8 cellular contexts compared by ENCODE assay signal in genomic region chr5:178120661-178121357, GRCh38. TPM values are rescaled to one million over a fixed set of nuclear protein-coding genes. Genes with fewer than 3 reads are reported as not detected.
A peak's percentile ranks its signal among the peaks of the same experiment; 100 is the strongest.
DNase-seq lines count a peak whose midpoint lies in the region; ATAC-seq lines count a peak whose summit lies in the region.

No MANE protein-coding gene starts in this region.

- H3K27ac Mint-ChIP-seq in CD8-positive, alpha-beta memory T cell = peak overlapping the region in 5 of 8 donors; percentile 50 to 81 (median 68)
- H3K27ac Mint-ChIP-seq in naive B cell = peak overlapping the region; percentile 66 to 97 (median 90)

- CTCF ChIA-PET in CD8-positive, alpha-beta memory T cell (lab: Charles Lee) = interaction anchor here (0.9 to 4.4 kb wide), 21 partner anchors 9 to 87 kb away, joined by 3 to 46 read pairs (median 7); partner anchors contain the start of gene NHP2

- H3K4me3 Mint-ChIP-seq in CD8-positive, alpha-beta memory T cell = peak overlapping the region in 6 of 7 donors; percentile 26 to 83 (median 44)
- peak overlapping the region; percentile 47 to 89 (median 76) for H3K4me3 Mint-ChIP-seq in naive B cell

- peaks cover 19 to 45% (median 23%) of the 10 kb centered on the region in 3 donors for H3K4me1 Mint-ChIP-seq in CD8-positive, alpha-beta memory T cell
- peaks cover 41 to 80% (median 56%) of the 10 kb centered on the region in 3 donors for H3K4me1 Mint-ChIP-seq in naive B cell

- H3K36me3 Mint-ChIP-seq in CD8-positive, alpha-beta memory T cell = peaks cover 0 to 3% (median 0%) of the 10 kb centered on the region in 3 donors
- no peaks in the 10 kb centered on the region for H3K36me3 Mint-ChIP-seq in naive B cell

- no peaks in the 10 kb centered on the region for H3K9me3 ChIP-seq in CD8-positive, alpha-beta memory T cell (ENCODE audit: low read length)

- H3K9me3 Mint-ChIP-seq in CD8-positive, alpha-beta memory T cell = no peaks in the 10 kb centered on the region
- H3K9me3 Mint-ChIP-seq in naive B cell = no peaks in the 10 kb centered on the region

- peak; percentile 65 to 93 (median 78) for DNase-seq in CD8-positive, alpha-beta memory T cell
- peak; percentile 73 to 93 for DNase-seq in NCI-H526 (lab: John Stamatoyannopoulos, UW)
- peak; percentile 77 to 81 for DNase-seq in activated CD4-positive, alpha-beta T cell treated with anti-CD3 and anti-CD28 coated beads, Interleukin-2, amount 50 U/mL, for 4 hours
- peak; percentile 71 for DNase-seq in effector CD4-positive, alpha-beta T cell
- DNase-seq in naive B cell = peak; percentile 78
- DNase-seq in stimulated activated naive CD8-positive, alpha-beta T cell treated with anti-CD3 and anti-CD28 coated beads, Interleukin-15, Interleukin-2, amounts not matched to agents 100 U/mL and 50 U/mL, for 24 hours = peak; percentile 83

- no peaks in the 10 kb centered on the region for H3K27me3 ChIP-seq in CD8-positive, alpha-beta memory T cell (ENCODE audit: insufficient read depth, low read length, poor library complexity, severe bottlenecking)

- peak overlapping the region; percentile 23 for H3K4me3 ChIP-seq in CD8-positive, alpha-beta memory T cell (ENCODE audit: low read length)

- H3K27me3 Mint-ChIP-seq in CD8-positive, alpha-beta memory T cell = peaks cover 0 to 5% of the 10 kb centered on the region in 2 donors
- no peaks in the 10 kb centered on the region for H3K27me3 Mint-ChIP-seq in naive B cell

- H3K27ac ChIP-seq in CD8-positive, alpha-beta memory T cell (ENCODE audit: low read depth, low read length) = no peak overlapping the region

- peak; percentile 73 for ATAC-seq in GM19397 (IDR thresholded peaks at IDR 0.05; ENCODE audit: unreplicated experiment)
- ATAC-seq in HG03460 (IDR thresholded peaks at IDR 0.05; ENCODE audit: unreplicated experiment) = peak; percentile 69
- ATAC-seq in naive B cell (ENCODE audit: low read depth in 2 of 2) = peak; percentile 46 to 60
- ATAC-seq in stimulated activated naive CD8-positive, alpha-beta T cell treated with anti-CD3 and anti-CD28 coated beads, Interleukin-15, Interleukin-2, amounts not matched to agents 100 U/mL and 50 U/mL, for 24 hours = peak; percentile 83

- H3K36me3 ChIP-seq in CD8-positive, alpha-beta memory T cell (ENCODE audit: insufficient read depth, low read length) = no peaks in the 10 kb centered on the region

- POLR2A ChIA-PET in CD8-positive, alpha-beta memory T cell (lab: Charles Lee) = interaction anchor here (0.5 to 1.7 kb wide), 3 partner anchors 10 to 816 kb away, joined by 3 to 6 read pairs (median 4); partner anchors contain the start of genes NHP2 and RMND5B

- H3K4me1 ChIP-seq in CD8-positive, alpha-beta memory T cell (ENCODE audit: insufficient read depth, low read length) = peaks cover 45% of the 10 kb centered on the region

RNA-seq across cellular contexts. Expression of gene N4BP3, which starts 7.5 kb away (rescaled TPM):
- 1 to 10 TPM; 5.2 to 5.3 TPM for total RNA-seq in CD8-positive, alpha-beta memory T cell
- polyA plus RNA-seq in CD8-positive, alpha-beta memory T cell = 1.7 TPM
- polyA plus RNA-seq in naive B cell (ENCODE audit: low read depth in 6 of 6) = 10 to 100 TPM in 1 of 6 donors, 1 to 10 TPM in 4, under 1 TPM in 1; 0.63 to 10.1 (median 3.5) TPM

RNA-seq across cellular contexts. Expression of gene RMND5B, which starts 10.0 kb away (rescaled TPM):
- total RNA-seq in CD8-positive, alpha-beta memory T cell = 10 to 100 TPM; 27.9 to 28.8 TPM
- 22.0 TPM for polyA plus RNA-seq in CD8-positive, alpha-beta memory T cell
- 10 to 100 TPM; 36.2 to 82.3 (median 40.3) TPM for polyA plus RNA-seq in naive B cell (ENCODE audit: low read depth in 6 of 6)

RNA-seq across cellular contexts. Expression of gene NHP2, which starts 32.9 kb away (rescaled TPM):
- 100 to 1,000 TPM; 298 to 311 TPM for total RNA-seq in CD8-positive, alpha-beta memory T cell
- polyA plus RNA-seq in CD8-positive, alpha-beta memory T cell = 219 TPM
- 100 to 1,000 TPM; 212 to 320 (median 229) TPM for polyA plus RNA-seq in naive B cell (ENCODE audit: low read depth in 6 of 6)
